11 cellular contexts compared by ENCODE assay signal in genomic region chr2:41932241-41933034, GRCh38.
DNase-seq lines count a peak whose midpoint lies in the region; ATAC-seq, FAIRE-seq and TF ChIP-seq lines count a peak whose summit lies in the region.
"Had no signal": no experiment of that assay in that cellular context is flagged by ENCODE, and none has a peak within 500 bp of the region (broad histone marks: within the 10 kb centered on the region; RNA-seq: fewer than 3 reads in every experiment).

No MANE protein-coding gene starts in this region.

- no peak overlapping the region for H4K91ac ChIP-seq in H9 (ENCODE audit: insufficient read length, low read depth, low read length)

- H3K79me1 ChIP-seq in H9 (ENCODE audit: insufficient read depth, low read depth, low read length, poor library complexity, severe bottlenecking) = no peaks in the 10 kb centered on the region

- no peak overlapping the region for H3K4me3 Mint-ChIP-seq in H9
- H3K4me3 Mint-ChIP-seq: T-helper 1 cell treated with Interleukin-12 subunit alpha and Interleukin-12 subunit beta and Interleukin-4 antibody, amounts not matched to agents 30 μg/mL and 1 μg/mL, for 36 hours had no signal

- H3K27me3 Mint-ChIP-seq in H9 (ENCODE audit: low read depth) = peaks cover 6% of the 10 kb centered on the region

- H3K4ac ChIP-seq in H9 (ENCODE audit: low read depth, low read length) = no peak overlapping the region

- H3K4me1 Mint-ChIP-seq in H9 = peaks cover 45 to 57% of the 10 kb centered on the region in 2 experiments

- H4K20me1 ChIP-seq in H9 (ENCODE audit: control insufficient read depth, insufficient read depth, insufficient read length) = no peaks in the 10 kb centered on the region
- no peaks in the 10 kb centered on the region for H4K20me1 ChIP-seq in K562 (replicated peaks; ENCODE audit: control insufficient read depth, insufficient read depth, low read length)
- H4K20me1 ChIP-seq in hepatocyte (ENCODE audit: insufficient read depth, poor library complexity, severe bottlenecking) = no peaks in the 10 kb centered on the region
- no peaks in the 10 kb centered on the region for H4K20me1 ChIP-seq in PC-3 (ENCODE audit: low read length)

- H2BK20ac ChIP-seq in H9 (ENCODE audit: low read depth, low read length, poor library complexity, severe bottlenecking) = no peak overlapping the region

- H2BK120ac ChIP-seq in H9 (ENCODE audit: low read depth, low read length, poor library complexity, severe bottlenecking) = no peak overlapping the region

- no peak overlapping the region for H4K5ac ChIP-seq in H9 (ENCODE audit: insufficient read length, low read depth, low read length)

- no peak overlapping the region for H2BK12ac ChIP-seq in H9 (ENCODE audit: insufficient read length, low read depth, low read length)

- no peak overlapping the region for H3K18ac ChIP-seq in H9 (ENCODE audit: insufficient read length, low read depth, low read length)

- ATAC-seq in K562 (peak; percentile 64), PC-3 (no peak)

- no peak for DNase-seq in H9
- DNase-seq in K562 (ENCODE audit: extremely low read depth in 1 of 4, low spot score in 3 of 4) = peak; percentile 61 to 90 (median 76)
- DNase-seq in hepatocyte (ENCODE audit: low spot score) = peak; percentile 76
- no peak for DNase-seq in GM19238 (ENCODE audit: insufficient read length, low spot score)
- DNase-seq in midbrain (lab: John Stamatoyannopoulos, UW) = no peak
- DNase-seq in stimulated activated CD4-positive, alpha-beta T cell treated with anti-CD3 and anti-CD28 coated beads, Interleukin-12 subunit alpha, Interleukin-12 subunit beta, amount 100 ng/mL, for 4 hours = no peak
- DNase-seq in PC-3 = no peak
- DNase-seq: activated T-cell treated with anti-CD3 and anti-CD28 coated beads for 4 hours, DMS53 had no signal

- intact Hi-C loops in K562 (cut with micrococcal nuclease) (no loop called here), PC-3 (cut with micrococcal nuclease) (no loop called here)

- H3K9ac ChIP-seq in H9 (ENCODE audit: extremely low read depth, insufficient read length, low read length) (no peak overlapping the region), K562 (ENCODE audit: insufficient read depth in 1 of 2, low read depth in 2 of 2, low read length in 2 of 2) (0 out of 4 replicates have a peak overlapping the region, but pooled peaks of 1 of the 2 experiments have one; percentile 10), skeletal muscle satellite cell (ENCODE audit: low read depth, low read length) (no peak overlapping the region), PC-3 (ENCODE audit: low read length) (no peak overlapping the region)

- no peak overlapping the region for H3K27ac ChIP-seq in H9 (ENCODE audit: insufficient read length, low read depth, low read length)
- H3K27ac ChIP-seq in K562 (ENCODE audit: extremely low read depth, low read depth, low read length) = no peak overlapping the region
- peak overlapping the region; percentile 90 for H3K27ac ChIP-seq in hepatocyte
- no peak overlapping the region for H3K27ac ChIP-seq in PC-3 (ENCODE audit: low read length)

- H3F3A ChIP-seq in PC-3 (ENCODE audit: low read length, unreplicated experiment) = no peaks in the 10 kb centered on the region

- H3K9me2 ChIP-seq in hepatocyte (replicated peaks; ENCODE audit: insufficient read depth) (no peaks in the 10 kb centered on the region), PC-3 (replicated peaks; ENCODE audit: low read length) (no peaks in the 10 kb centered on the region)

- no peak overlapping the region for H4K8ac ChIP-seq in H9 (replicated peaks; ENCODE audit: insufficient read length, low read depth, low read length)

- H3K36me3 Mint-ChIP-seq in H9 (ENCODE audit: insufficient read depth in 1 of 3, low read depth in 3 of 3) = no peaks in the 10 kb centered on the region

- H3K4me3 ChIP-seq in K562 (no peak overlapping the region), hepatocyte (no peak overlapping the region), skeletal muscle satellite cell (ENCODE audit: low read length) (peak overlapping the region; percentile 31), PC-3 (ENCODE audit: low read length) (no peak overlapping the region)

- no peak overlapping the region for H3K56ac ChIP-seq in H9 (ENCODE audit: insufficient read length, low read depth, low read length)

- no peaks in the 10 kb centered on the region for H3K9me3 Mint-ChIP-seq in H9
- H3K9me3 Mint-ChIP-seq: T-helper 1 cell treated with Interleukin-12 subunit alpha and Interleukin-12 subunit beta and Interleukin-4 antibody, amounts not matched to agents 30 μg/mL and 1 μg/mL, for 36 hours had no signal

- H2AFZ ChIP-seq in H9 (ENCODE audit: low read length) (no peak overlapping the region), K562 (ENCODE audit: low read depth, low read length) (0 out of 2 replicates have a peak overlapping the region, but pooled peaks have one; percentile 6), hepatocyte (no peak overlapping the region), PC-3 (ENCODE audit: low read length) (no peak overlapping the region)

- H3K36me3 ChIP-seq in K562 (ENCODE audit: control insufficient read depth, insufficient read depth, low read length) (no peaks in the 10 kb centered on the region), hepatocyte (replicated peaks; ENCODE audit: insufficient read depth, low read depth) (no peaks in the 10 kb centered on the region), skeletal muscle satellite cell (ENCODE audit: insufficient read depth, low read length) (no peaks in the 10 kb centered on the region), PC-3 (ENCODE audit: low read depth, low read length) (no peaks in the 10 kb centered on the region)

- H2BK15ac ChIP-seq in H9 (ENCODE audit: low read depth, low read length) = no peak overlapping the region

- H3K4me2 ChIP-seq in H9 (ENCODE audit: insufficient read depth, insufficient read length, low read length) (no peak overlapping the region), K562 (ENCODE audit: insufficient read depth, low read length) (peak overlapping the region; percentile 50), hepatocyte (peak overlapping the region; percentile 59), skeletal muscle satellite cell (ENCODE audit: low read length) (peak overlapping the region; percentile 47), PC-3 (ENCODE audit: low read length) (no peak overlapping the region)

- no peak overlapping the region for H3K23ac ChIP-seq in H9 (ENCODE audit: insufficient read length, low read depth, low read length)

- H3K27ac Mint-ChIP-seq in H9 = peak overlapping the region in 2 of 3 experiments; percentile 14 to 17; a peak in 2 of 7 replicates
- H3K27ac Mint-ChIP-seq: T-helper 1 cell treated with Interleukin-12 subunit alpha and Interleukin-12 subunit beta and Interleukin-4 antibody, amounts not matched to agents 30 μg/mL and 1 μg/mL, for 36 hours had no signal

- H3T11ph ChIP-seq in H9 (ENCODE audit: low read length) = no peak overlapping the region

- no peak overlapping the region for H3K14ac ChIP-seq in H9 (ENCODE audit: insufficient read depth, low read length)

- BruUV-seq in K562 (replicated peaks; lab: Mats Ljungman, UMichigan) = no TSS peak
- no TSS peak for BruUV-seq in PC-3 (replicated peaks; lab: Mats Ljungman, UMichigan)

- H2AK5ac ChIP-seq in H9 (ENCODE audit: insufficient read length, low read length) = no peak overlapping the region

- no CpG with 5 or more reads among the region's 17 CpGs for WGBS in H9 (ENCODE audit: extremely low coverage, insufficient read length, low lambda C conversion rate)
- 2% methylated on average over 15 of the region's 17 CpGs for WGBS in K562 (ENCODE audit: insufficient coverage, low coverage, missing lambda C conversion rate)
- 61% methylated on average over 15 of the region's 17 CpGs for WGBS in hepatocyte (ENCODE audit: low lambda C conversion rate, missing lambda C conversion rate)

- TF ChIP-seq EP300 in K562 (IDR thresholded peaks at IDR 0.05; ENCODE audit: low read length) = peak; percentile 32; the same call in 1 of the 2 replicates

- POLR2A ChIA-PET in K562 (lab: Yijun Ruan, JAX) (interaction anchor here (0.7 to 1.2 kb wide), 2 partner anchors 12 to 17 kb away, joined by 3 read pairs; no protein-coding TSS in a partner anchor), PC-3 (lab: Charles Lee; ENCODE audit: unreplicated experiment) (no interaction called here)

- H3K23me2 ChIP-seq in H9 (ENCODE audit: insufficient read length, low read depth, low read length, poor library complexity, severe bottlenecking) = no peaks in the 10 kb centered on the region

- TF ChIP-seq CTCF in H9 (conservative IDR thresholded peaks at IDR 0.05) = no peak
- TF ChIP-seq CTCF in K562 (IDR thresholded peaks at IDR 0.05 in 2 of 3, conservative IDR thresholded peaks at IDR 0.05 in 1 of 3; ENCODE audit: insufficient read depth in 2 of 3, low read depth in 1 of 3, low read length in 3 of 3) = no peak
- no peak for TF ChIP-seq CTCF in hepatocyte (IDR thresholded peaks at IDR 0.05; ENCODE audit: poor library complexity)
- TF ChIP-seq CTCF in PC-3 (conservative IDR thresholded peaks at IDR 0.05; ENCODE audit: low read depth, low read length) = no peak

- no peaks in the 10 kb centered on the region for H3K27me3 ChIP-seq in H9 (ENCODE audit: insufficient read depth, low read length)
- H3K27me3 ChIP-seq in K562 (ENCODE audit: control insufficient read depth in 2 of 2, insufficient read depth in 2 of 2, low read length in 2 of 2) = peaks cover 9 to 41% of the 10 kb centered on the region in 2 experiments; a peak in 3 of 5 replicates
- no peaks in the 10 kb centered on the region for H3K27me3 ChIP-seq in hepatocyte
- H3K27me3 ChIP-seq in skeletal muscle satellite cell (ENCODE audit: control insufficient read depth, insufficient read depth, low read length) = no peaks in the 10 kb centered on the region
- no peaks in the 10 kb centered on the region for H3K27me3 ChIP-seq in PC-3 (ENCODE audit: low read length)

- FAIRE-seq in K562 (lab: Jason Lieb, UNC) = peak; percentile 89

- H2BK5ac ChIP-seq in H9 (ENCODE audit: insufficient read length, low read length) = no peak overlapping the region

- H3K4me1 ChIP-seq in H9 (ENCODE audit: insufficient read depth, low read length) (peaks cover 5% of the 10 kb centered on the region; the same call in 1 of the 2 replicates), K562 (replicated peaks in 1 of 2; ENCODE audit: control insufficient read depth in 2 of 2, insufficient read depth in 2 of 2, low read length in 2 of 2) (peaks cover 0 to 20% of the 10 kb centered on the region in 2 experiments; a peak in 3 of 5 replicates), hepatocyte (ENCODE audit: insufficient read depth) (peaks cover 37% of the 10 kb centered on the region), skeletal muscle satellite cell (ENCODE audit: control insufficient read depth, insufficient read depth, low read length) (peaks cover 45% of the 10 kb centered on the region), PC-3 (ENCODE audit: insufficient read depth, low read length) (peaks cover 62% of the 10 kb centered on the region)

- in situ Hi-C loops in K562 (cut with MboI) = no loop called here

- no peaks in the 10 kb centered on the region for H3K9me3 ChIP-seq in H9 (ENCODE audit: control insufficient read depth, low read depth, low read length)
- no peaks in the 10 kb centered on the region for H3K9me3 ChIP-seq in K562 (replicated peaks; ENCODE audit: control insufficient read depth, insufficient read depth, low read depth, low read length)
- H3K9me3 ChIP-seq in hepatocyte (ENCODE audit: low read depth) = no peaks in the 10 kb centered on the region
- no peaks in the 10 kb centered on the region for H3K9me3 ChIP-seq in skeletal muscle satellite cell (replicated peaks; ENCODE audit: low read length)
- H3K9me3 ChIP-seq in PC-3 (ENCODE audit: low read length) = no peaks in the 10 kb centered on the region

- H3K9me1 ChIP-seq in K562 (ENCODE audit: control insufficient read depth, insufficient read depth, low read length) = no peaks in the 10 kb centered on the region

- H3K79me2 ChIP-seq in H9 (ENCODE audit: insufficient read depth, low read length) (no peaks in the 10 kb centered on the region), K562 (ENCODE audit: control insufficient read depth, insufficient read depth, low read length) (no peaks in the 10 kb centered on the region), hepatocyte (no peaks in the 10 kb centered on the region), PC-3 (ENCODE audit: low read length) (no peaks in the 10 kb centered on the region)

- TF ChIP-seq RAD21 in K562 (CRISPR knock-in tag; conservative IDR thresholded peaks at IDR 0.05 in 1 of 2, IDR thresholded peaks at IDR 0.05 in 1 of 2) = no peak

- no peak for TF ChIP-seq POLR2A in K562 (conservative IDR thresholded peaks at IDR 0.05)

- CTCF ChIA-PET in K562 (lab: Yijun Ruan, JAX; ENCODE audit: low intra/inter-chr PET ratio) = no interaction called here
- CTCF ChIA-PET in PC-3 (lab: Charles Lee) = no interaction called here

Comparison
In these comparisons a context has a peak if more than half of its experiments do, and no peak if none do; other contexts are left out.
1. DNase-seq: peak in K562 (4 of 4) and hepatocyte (single experiment); none in H9 (single experiment), GM19238 (single experiment), midbrain (single experiment), stimulated activated CD4-positive, alpha-beta T cell treated with anti-CD3 and anti-CD28 coated beads, Interleukin-12 subunit alpha, Interleukin-12 subunit beta, amount 100 ng/mL, for 4 hours (single experiment) and PC-3 (single experiment).
2. H3K4me2 ChIP-seq: peak in K562 (single experiment), hepatocyte (single experiment) and skeletal muscle satellite cell (single experiment); none in H9 (single experiment) and PC-3 (single experiment).